21 cellular contexts compared by ENCODE assay signal in genomic region chr6:154482858-154483257, GRCh38. TPM values are rescaled to one million over a fixed set of nuclear protein-coding genes. Genes with fewer than 3 reads are reported as not detected.
DNase-seq lines count a peak whose midpoint lies in the region; ATAC-seq and TF ChIP-seq lines count a peak whose summit lies in the region.
"Had no signal": no experiment of that assay in that cellular context is flagged by ENCODE, and none has a peak within 500 bp of the region (broad histone marks: within the 10 kb centered on the region; RNA-seq: fewer than 3 reads in every experiment).

No MANE protein-coding gene starts in this region.

- DNase-seq in AG10803 (ENCODE audit: low read depth): peak; percentile 25
- DNase-seq in NCI-H526 treated with DMSO at 0.1 percent for 48 hours (lab: John Stamatoyannopoulos, UW): peak; percentile 24
- peak; percentile 62 for DNase-seq in pons (ENCODE audit: low spot score)
- DNase-seq in medulla oblongata (ENCODE audit: extremely low spot score): no peak
- no peak for DNase-seq in SIG-M5 treated with dmso at 0.1 percent for 504 hours (lab: John Stamatoyannopoulos, UW; ENCODE audit: unreplicated experiment)
- DNase-seq in T-helper 2 cell treated with Interferon-gamma antibody and Interleukin-4, amounts not matched to agents 5 μg/mL and 100 μg/mL, for 36 hours (ENCODE audit: low spot score): no peak
- DNase-seq: activated B cell treated with CpG ODN at 0.5 μM for 24 hours; activated CD8-positive, alpha-beta memory T cell treated with anti-CD3 and anti-CD28 coated beads for 24 hours; activated effector memory CD4-positive, alpha-beta T cell treated with anti-CD3 and anti-CD28 coated beads, Interleukin-2, amount 50 U/mL, for 16 hours; amygdala; Calu3; glutamatergic neuron; KG1; NCI-H1048; posterior cingulate gyrus; stimulated activated naive CD8-positive, alpha-beta T cell treated with anti-CD3 and anti-CD28 coated beads, Interleukin-15, amount 100 ng/mL, for 72 hours had no signal

- no peak for TF ChIP-seq EP300 in gastroesophageal sphincter (IDR thresholded peaks at IDR 0.05)

- 27 to 38% methylated on average over 2 to 4 of the region's 4 CpGs for WGBS in gastroesophageal sphincter (ENCODE audit: low coverage in 1 of 2), 2 donors

- peaks cover 0 to 80% (median 23%) of the 10 kb centered on the region in 3 donors for H3K4me1 ChIP-seq in gastroesophageal sphincter

- no peak for TF ChIP-seq CTCF in AG10803 (conservative IDR thresholded peaks at IDR 0.05; ENCODE audit: low read length)
- TF ChIP-seq CTCF in gastroesophageal sphincter (IDR thresholded peaks at IDR 0.05): no peak

- no peaks in the 10 kb centered on the region for H3K9me3 Mint-ChIP-seq in T-helper 2 cell treated with Interferon-gamma antibody and Interleukin-4, amounts not matched to agents 5 μg/mL and 100 μg/mL, for 36 hours
- H3K9me3 Mint-ChIP-seq: activated B cell treated with CpG ODN at 0.5 μM for 24 hours; stimulated activated naive CD8-positive, alpha-beta T cell treated with anti-CD3 and anti-CD28 coated beads, Interleukin-15, amount 100 ng/mL, for 72 hours had no signal

- H3K9me3 ChIP-seq in gastroesophageal sphincter: no peaks in the 10 kb centered on the region

- no peaks in the 10 kb centered on the region for H3K27me3 ChIP-seq in gastroesophageal sphincter

- H3K4me1 Mint-ChIP-seq in T-helper 2 cell treated with Interferon-gamma antibody and Interleukin-4, amounts not matched to agents 5 μg/mL and 100 μg/mL, for 36 hours (ENCODE audit: low read depth): no peaks in the 10 kb centered on the region
- H3K4me1 Mint-ChIP-seq: activated B cell treated with CpG ODN at 0.5 μM for 24 hours; stimulated activated naive CD8-positive, alpha-beta T cell treated with anti-CD3 and anti-CD28 coated beads, Interleukin-15, amount 100 ng/mL, for 72 hours had no signal

- no peak overlapping the region for H3K4me3 Mint-ChIP-seq in T-helper 2 cell treated with Interferon-gamma antibody and Interleukin-4, amounts not matched to agents 5 μg/mL and 100 μg/mL, for 36 hours
- H3K4me3 Mint-ChIP-seq: activated B cell treated with CpG ODN at 0.5 μM for 24 hours; stimulated activated naive CD8-positive, alpha-beta T cell treated with anti-CD3 and anti-CD28 coated beads, Interleukin-15, amount 100 ng/mL, for 72 hours had no signal

- no peak overlapping the region for H3K27ac Mint-ChIP-seq in T-helper 2 cell treated with Interferon-gamma antibody and Interleukin-4, amounts not matched to agents 5 μg/mL and 100 μg/mL, for 36 hours
- H3K27ac Mint-ChIP-seq: activated B cell treated with CpG ODN at 0.5 μM for 24 hours; stimulated activated naive CD8-positive, alpha-beta T cell treated with anti-CD3 and anti-CD28 coated beads, Interleukin-15, amount 100 ng/mL, for 72 hours had no signal

- no peaks in the 10 kb centered on the region for H3K36me3 ChIP-seq in gastroesophageal sphincter

- H3K36me3 Mint-ChIP-seq in T-helper 2 cell treated with Interferon-gamma antibody and Interleukin-4, amounts not matched to agents 5 μg/mL and 100 μg/mL, for 36 hours (ENCODE audit: low read depth): no peaks in the 10 kb centered on the region

- peaks cover 5% of the 10 kb centered on the region for H3K27me3 Mint-ChIP-seq in T-helper 2 cell treated with Interferon-gamma antibody and Interleukin-4, amounts not matched to agents 5 μg/mL and 100 μg/mL, for 36 hours (ENCODE audit: low read depth)
- H3K27me3 Mint-ChIP-seq: activated B cell treated with CpG ODN at 0.5 μM for 24 hours had no signal

- no peak for TF ChIP-seq POLR2A in gastroesophageal sphincter (IDR thresholded peaks at IDR 0.05)

- ATAC-seq in gastroesophageal sphincter (peak; percentile 39), GM19463 (IDR thresholded peaks at IDR 0.05; ENCODE audit: unreplicated experiment) (no peak)
- ATAC-seq: GM12878; stimulated activated naive CD8-positive, alpha-beta T cell treated with anti-CD3 and anti-CD28 coated beads, Interleukin-15, amount 100 ng/mL, for 72 hours had no signal

- H3K4me3 ChIP-seq in AG10803 (ENCODE audit: low read length) (no peak overlapping the region), gastroesophageal sphincter (no peak overlapping the region)
- H3K4me3 ChIP-seq: GM12878 had no signal

- H3K27ac ChIP-seq in gastroesophageal sphincter: peak overlapping the region; percentile 60 to 82 (median 72)
- H3K27ac ChIP-seq: HL-60 had no signal

RNA-seq across cellular contexts. Expression of gene CNKSR3, which starts 27.6 kb away (rescaled TPM):
- 10 to 100 TPM; 12.9 to 28.9 (median 16.0) TPM for total RNA-seq in gastroesophageal sphincter
- total RNA-seq: T-helper 1 cell treated with Interleukin-12 subunit alpha and Interleukin-12 subunit beta and Interleukin-4 antibody, amounts not matched to agents 30 ng/mL and 1 ng/mL, for 36 hours had no signal

Comparison
In these comparisons a context has a peak if more than half of its experiments do, and no peak if none do; other contexts are left out.
1. DNase-seq: peak in AG10803 (single experiment), NCI-H526 treated with DMSO at 0.1 percent for 48 hours (single experiment) and pons (single experiment); none in medulla oblongata (single experiment), SIG-M5 treated with dmso at 0.1 percent for 504 hours (single experiment) and T-helper 2 cell treated with Interferon-gamma antibody and Interleukin-4, amounts not matched to agents 5 μg/mL and 100 μg/mL, for 36 hours (single experiment).